ENCODE assay signal across 8 cellular contexts in genomic region chr2:54903736-54904554, GRCh38.
DNase-seq lines count a peak whose midpoint lies in the region; ATAC-seq and TF ChIP-seq lines count a peak whose summit lies in the region.

No MANE protein-coding gene starts in this region.

- no peaks in the 10 kb centered on the region for H3K79me2 ChIP-seq in SK-N-SH (ENCODE audit: insufficient read depth)

- H3K36me3 ChIP-seq in SK-N-SH (replicated peaks in 1 of 2; ENCODE audit: control insufficient read depth in 1 of 2, insufficient read depth in 2 of 2, low read length in 1 of 2) (no peaks in the 10 kb centered on the region), left lung (no peaks in the 10 kb centered on the region)

- DNase-seq in GOT3 (lab: John Stamatoyannopoulos, UW) (peak; percentile 80), SK-N-SH (no peak), left lung (peak in 1 of 2 donors; percentile 52), germinal center (ENCODE audit: low spot score) (no peak)
- DNase-seq in activated naive CD4-positive, alpha-beta T cell treated with anti-CD3 and anti-CD28 coated beads, Interleukin-2, amount 50 U/mL, for 72 hours (ENCODE audit: low spot score in 2 of 2), result peak in 1 of 2 donors; percentile 54
- peak; percentile 18 to 49 for DNase-seq in stimulated activated CD8-positive, alpha-beta memory T cell treated with anti-CD3 and anti-CD28 coated beads, Interleukin-4, amount 100 ng/mL, for 4 hours (ENCODE audit: low read depth in 2 of 2, low spot score in 1 of 2)

- no peak for TF ChIP-seq RAD21 in SK-N-SH (IDR thresholded peaks at IDR 0.05; ENCODE audit: low read length)

- CTCF ChIA-PET in SK-N-SH (lab: Yijun Ruan, JAX), result interaction anchor here (0.6 to 0.8 kb wide), 2 partner anchors 17 to 38 kb away, joined by 3 read pairs; no protein-coding TSS in a partner anchor

- no peaks in the 10 kb centered on the region for H3K9me2 ChIP-seq in SK-N-SH

- H3K9me3 ChIP-seq in SK-N-SH (no peaks in the 10 kb centered on the region), left lung (no peaks in the 10 kb centered on the region)

- H3K4me3 ChIP-seq in SK-N-SH (ENCODE audit: low read depth in 2 of 2, low read length in 1 of 2) (peak overlapping the region in 1 of 2 experiments; percentile 25; a peak in 1 of 4 replicates), left lung (no peak overlapping the region)

- H3K36me3 Mint-ChIP-seq in activated naive CD4-positive, alpha-beta T cell treated with anti-CD3 and anti-CD28 coated beads, Interleukin-2, amount 50 U/mL, for 72 hours, result peaks cover 0 to 8% of the 10 kb centered on the region in 2 donors

- H2AFZ ChIP-seq in SK-N-SH (ENCODE audit: low read depth), result peak overlapping the region; percentile 58

- H3K27ac Mint-ChIP-seq in activated naive CD4-positive, alpha-beta T cell treated with anti-CD3 and anti-CD28 coated beads, Interleukin-2, amount 50 U/mL, for 72 hours, result peak overlapping the region; percentile 4 to 61

- no peaks in the 10 kb centered on the region for H4K20me1 ChIP-seq in SK-N-SH (ENCODE audit: insufficient read depth)

- H3K4me1 ChIP-seq in SK-N-SH (ENCODE audit: control insufficient read depth in 1 of 2, insufficient read depth in 2 of 2, low read depth in 1 of 2, low read length in 1 of 2) (peaks cover 9 to 24% of the 10 kb centered on the region in 2 experiments), left lung (peaks cover 0 to 7% of the 10 kb centered on the region in 2 donors)

- ATAC-seq in activated naive CD4-positive, alpha-beta T cell treated with anti-CD3 and anti-CD28 coated beads, Interleukin-2, amount 50 U/mL, for 72 hours, result peak; percentile 99 to 100
- ATAC-seq in left lung (peak; percentile 92), HG02678 (IDR thresholded peaks at IDR 0.05; ENCODE audit: unreplicated experiment) (no peak), HG03378 (IDR thresholded peaks at IDR 0.05; ENCODE audit: unreplicated experiment) (no peak)

- H3K9me3 Mint-ChIP-seq in activated naive CD4-positive, alpha-beta T cell treated with anti-CD3 and anti-CD28 coated beads, Interleukin-2, amount 50 U/mL, for 72 hours, result no peaks in the 10 kb centered on the region

- peak in 1 of 2 experiments; percentile 85; a peak in 2 of 4 replicates for TF ChIP-seq EP300 in SK-N-SH (IDR thresholded peaks at IDR 0.05; ENCODE audit: borderline replicate concordance in 1 of 2, low read depth in 1 of 2, low read length in 1 of 2)

- H3F3A ChIP-seq in SK-N-SH (replicated peaks; ENCODE audit: insufficient read depth), result peaks cover 26% of the 10 kb centered on the region

- TF ChIP-seq CTCF in SK-N-SH (IDR thresholded peaks at IDR 0.05) (no peak), left lung (IDR thresholded peaks at IDR 0.05) (no peak)

- 26% methylated on average over 8 of the region's 9 CpGs for WGBS in SK-N-SH (ENCODE audit: low lambda C conversion rate)

- peak overlapping the region; percentile 37; the same call in 1 of the 2 replicates for H3K9ac ChIP-seq in SK-N-SH

- peak overlapping the region; percentile 43 to 92; a peak in 3 of 4 replicates for H3K27ac ChIP-seq in SK-N-SH (ENCODE audit: low read depth in 2 of 2, low read length in 1 of 2)
- peak overlapping the region in 1 of 2 donors; percentile 43 for H3K27ac ChIP-seq in left lung

- intact Hi-C loops in left lung (cut with DNase I), result no loop called here

- POLR2A ChIA-PET in SK-N-SH (lab: Yijun Ruan, JAX), result no interaction called here

- H3K27me3 ChIP-seq in SK-N-SH (ENCODE audit: insufficient read depth), result no peaks in the 10 kb centered on the region
- no peaks in the 10 kb centered on the region for H3K27me3 ChIP-seq in left lung

- H3K4me2 ChIP-seq in SK-N-SH, result peak overlapping the region; percentile 69

TF ChIP-seq in SK-N-SH, 30 proteins besides CTCF, POLR2A, EP300 and RAD21 (continues in another document):
- TF ChIP-seq GABPA (IDR thresholded peaks at IDR 0.05; ENCODE audit: low read depth), result 0 out of 2 replicates have a peak, but pooled peaks have one; percentile 31
- TF ChIP-seq USF1 (IDR thresholded peaks at IDR 0.05; ENCODE audit: borderline replicate concordance, low read depth), result no peak
- no peak for TF ChIP-seq NRF1 (IDR thresholded peaks at IDR 0.05; ENCODE audit: low read depth, low read length)
- no peak for TF ChIP-seq TAF1 (IDR thresholded peaks at IDR 0.05; ENCODE audit: borderline replicate concordance, low read depth, low read length)
- TF ChIP-seq PBX3 (IDR thresholded peaks at IDR 0.05), result peak; percentile 86
- TF ChIP-seq REST (IDR thresholded peaks at IDR 0.05; ENCODE audit: low read depth, low read length), result peak; percentile 81
- peak; percentile 100 for TF ChIP-seq FOSL2 (IDR thresholded peaks at IDR 0.05; ENCODE audit: borderline replicate concordance, low read depth)
- TF ChIP-seq USF2 (IDR thresholded peaks at IDR 0.05; ENCODE audit: borderline replicate concordance, low read depth, low read length), result no peak
- no peak for TF ChIP-seq SMC3 (IDR thresholded peaks at IDR 0.05; ENCODE audit: low read depth, low read length)
- no peak for TF ChIP-seq GATA2 (CRISPR knock-in tag; IDR thresholded peaks at IDR 0.05)
- TF ChIP-seq NFIC (IDR thresholded peaks at IDR 0.05; ENCODE audit: borderline replicate concordance), result peak; percentile 77
- TF ChIP-seq ZBTB33 (IDR thresholded peaks at IDR 0.05; ENCODE audit: borderline replicate concordance, low read depth), result peak; percentile 83; the same call in 1 of the 2 replicates
- peak; percentile 70; the same call in 1 of the 2 replicates for TF ChIP-seq YY1 (IDR thresholded peaks at IDR 0.05; ENCODE audit: low read depth)
- no peak for TF ChIP-seq MXI1 (IDR thresholded peaks at IDR 0.05; ENCODE audit: low read depth, low read length)
- TF ChIP-seq POLR2AphosphoS5 (IDR thresholded peaks at IDR 0.05; ENCODE audit: low read depth, low read length), result peak; percentile 83; the same call in 1 of the 2 replicates
- TF ChIP-seq ELF1 (IDR thresholded peaks at IDR 0.05), result peak; percentile 44; the same call in 1 of the 2 replicates

Comparison
In these comparisons a context has a peak if more than half of its experiments do, and no peak if none do; other contexts are left out.
1. DNase-seq: peak in GOT3 (single experiment) and stimulated activated CD8-positive, alpha-beta memory T cell treated with anti-CD3 and anti-CD28 coated beads, Interleukin-4, amount 100 ng/mL, for 4 hours (2 of 2); none in SK-N-SH (single experiment) and germinal center (single experiment).
2. ATAC-seq: peak in activated naive CD4-positive, alpha-beta T cell treated with anti-CD3 and anti-CD28 coated beads, Interleukin-2, amount 50 U/mL, for 72 hours (2 of 2) and left lung (single experiment); none in HG02678 (single experiment) and HG03378 (single experiment).